ENCODE assay signal across 12 cellular contexts in genomic region chr11:114243461-114244372, GRCh38. TPM values are rescaled to one million over a fixed set of nuclear protein-coding genes. Genes with fewer than 3 reads are reported as not detected.
DNase-seq lines count a peak whose midpoint lies in the region; ATAC-seq and TF ChIP-seq lines count a peak whose summit lies in the region.
"Had no signal": no experiment of that assay in that cellular context is flagged by ENCODE, and none has a peak within 500 bp of the region (broad histone marks: within the 10 kb centered on the region; RNA-seq: fewer than 3 reads in every experiment).

No MANE protein-coding gene starts in this region.

- H3K4me3 ChIP-seq in uterus, result no peak overlapping the region

- intact Hi-C loops in uterus (cut with DNase I; ENCODE audit: low total_unique reads), result no loop called here

- no peaks in the 10 kb centered on the region for H3K27me3 ChIP-seq in uterus

- H3K4me1 ChIP-seq in uterus, result no peaks in the 10 kb centered on the region

- peak overlapping the region; percentile 26 to 30 for H3K27ac ChIP-seq in uterus

- DNase-seq in NCI-H2196 (lab: John Stamatoyannopoulos, UW; ENCODE audit: unreplicated experiment) (peak; percentile 21), NCI-H2196 treated with DMSO at 0.1 percent for 48 hours (lab: John Stamatoyannopoulos, UW; ENCODE audit: unreplicated experiment) (no peak), astrocyte of the hippocampus (ENCODE audit: low read depth, low spot score) (peak; percentile 32), left lobe of liver (ENCODE audit: low spot score) (no peak), uterus (no peak)
- DNase-seq: activated CD8-positive, alpha-beta memory T cell treated with anti-CD3 and anti-CD28 coated beads for 24 hours; OCI-M1; stimulated activated naive CD4-positive, alpha-beta T cell; T-helper 2 cell had no signal

- ATAC-seq in left lobe of liver (peak; percentile 19), HG03135 (IDR thresholded peaks at IDR 0.05; ENCODE audit: unreplicated experiment) (no peak), GM19023 (IDR thresholded peaks at IDR 0.05; ENCODE audit: unreplicated experiment) (no peak), GM18519 (IDR thresholded peaks at IDR 0.05; ENCODE audit: low FRiP score, unreplicated experiment) (no peak)

- H3K36me3 ChIP-seq in uterus, result no peaks in the 10 kb centered on the region

- TF ChIP-seq POLR2A in uterus (IDR thresholded peaks at IDR 0.05), result no peak

- no peak for TF ChIP-seq CTCF in uterus (IDR thresholded peaks at IDR 0.05)

- no peaks in the 10 kb centered on the region for H3K9me3 ChIP-seq in uterus

RNA-seq across cellular contexts. Expression of gene NNMT, which starts 52.5 kb away (rescaled TPM):
- total RNA-seq in left lobe of liver (588 TPM), uterus (100 to 1,000 TPM in 2 of 4 donors, 10 to 100 TPM in 1, 1 to 10 TPM in 1; 4.6 to 362 (median 116) TPM)

Comparison
In these comparisons a context has a peak if more than half of its experiments do, and no peak if none do; other contexts are left out.
1. DNase-seq: peak in NCI-H2196 (single experiment) and astrocyte of the hippocampus (single experiment); none in NCI-H2196 treated with DMSO at 0.1 percent for 48 hours (single experiment), left lobe of liver (single experiment) and uterus (0 of 2).